ENCODE assay signal across 15 cellular contexts in genomic region chr5:40165789-40166728, GRCh38.
DNase-seq lines count a peak whose midpoint lies in the region; ATAC-seq and TF ChIP-seq lines count a peak whose summit lies in the region.
"Had no signal": no experiment of that assay in that cellular context is flagged by ENCODE, and none has a peak within 500 bp of the region (broad histone marks: within the 10 kb centered on the region; RNA-seq: fewer than 3 reads in every experiment).

No MANE protein-coding gene starts in this region.

- DNase-seq in AG04450 (ENCODE audit: low read depth, low spot score) (no peak), EL (peak; percentile 31), SJCRH30 (peak; percentile 83 to 89), fibroblast of villous mesenchyme (ENCODE audit: low read depth) (peak; percentile 4), iPS-NIHi11 (ENCODE audit: low spot score) (no peak), hippocampal formation (lab: John Stamatoyannopoulos, UW) (no peak), D341Med (ENCODE audit: low spot score) (no peak)
- DNase-seq: activated CD4-positive, CD25-positive, alpha-beta regulatory T cell treated with anti-CD3 and anti-CD28 coated beads, Interleukin-2, amount 50 U/mL, for 72 hours; effector memory CD4-positive, alpha-beta T cell; MG63; NCI-H510A treated with DMSO at 0.1 percent for 48 hours had no signal

- ATAC-seq in HG03520 (IDR thresholded peaks at IDR 0.05; ENCODE audit: unreplicated experiment) = no peak
- ATAC-seq: activated naive CD4-positive, alpha-beta T cell treated with anti-CD3 and anti-CD28 coated beads, Interleukin-2, amount 50 U/mL, for 72 hours; naive thymus-derived CD4-positive, alpha-beta T cell had no signal

- H3K9me3 ChIP-seq in AG04450 (ENCODE audit: control insufficient read depth, insufficient read depth, low read length) (no peaks in the 10 kb centered on the region), SJCRH30 (replicated peaks) (no peaks in the 10 kb centered on the region; the same call in 1 of the 2 replicates)

- H3K27me3 ChIP-seq in AG04450 (ENCODE audit: control insufficient read depth, insufficient read depth, low read length) = no peaks in the 10 kb centered on the region
- no peaks in the 10 kb centered on the region for H3K27me3 ChIP-seq in SJCRH30
- H3K27me3 ChIP-seq: MG63 had no signal

- 0 out of 2 replicates have a peak, but pooled peaks have one; percentile 13 for TF ChIP-seq CTCF in AG04450 (IDR thresholded peaks at IDR 0.05; ENCODE audit: low read depth, low read length)
- no peak for TF ChIP-seq CTCF in fibroblast of villous mesenchyme (IDR thresholded peaks at IDR 0.05; ENCODE audit: insufficient read depth, low read depth, low read length)

- H3K27ac ChIP-seq in AG04450 (ENCODE audit: low read depth, low read length) (no peak overlapping the region), SJCRH30 (peak overlapping the region; percentile 67)
- H3K27ac ChIP-seq: SK-N-MC had no signal

- H3K36me3 ChIP-seq in SJCRH30 = no peaks in the 10 kb centered on the region
- H3K36me3 ChIP-seq: MG63 had no signal

- CTCF ChIA-PET in AG04450 (lab: Charles Lee) = interaction anchor here (0.6 to 1.3 kb wide), 3 partner anchors 217 to 589 kb away, joined by 3 to 7 read pairs (median 4); no protein-coding TSS in a partner anchor

- H3K4me3 ChIP-seq in AG04450 (ENCODE audit: low read depth, low read length) = no peak overlapping the region
- no peak overlapping the region; the same call in 1 of the 2 replicates for H3K4me3 ChIP-seq in SJCRH30
- H3K4me3 ChIP-seq in fibroblast of villous mesenchyme (ENCODE audit: low read depth, low read length) = no peak overlapping the region
- H3K4me3 ChIP-seq: MG63, SK-N-MC had no signal

- peaks cover 28% of the 10 kb centered on the region for H3K4me1 ChIP-seq in SJCRH30

- POLR2A ChIA-PET in AG04450 (lab: Yijun Ruan, JAX) = no interaction called here

Comparison
In these comparisons a context has a peak if more than half of its experiments do, and no peak if none do; other contexts are left out.
1. DNase-seq: peak in EL (single experiment), SJCRH30 (2 of 2) and fibroblast of villous mesenchyme (single experiment); none in AG04450 (single experiment), iPS-NIHi11 (single experiment), hippocampal formation (0 of 2) and D341Med (single experiment).